1 cellular context compared by ENCODE assay signal in the genomic region with DNA sequence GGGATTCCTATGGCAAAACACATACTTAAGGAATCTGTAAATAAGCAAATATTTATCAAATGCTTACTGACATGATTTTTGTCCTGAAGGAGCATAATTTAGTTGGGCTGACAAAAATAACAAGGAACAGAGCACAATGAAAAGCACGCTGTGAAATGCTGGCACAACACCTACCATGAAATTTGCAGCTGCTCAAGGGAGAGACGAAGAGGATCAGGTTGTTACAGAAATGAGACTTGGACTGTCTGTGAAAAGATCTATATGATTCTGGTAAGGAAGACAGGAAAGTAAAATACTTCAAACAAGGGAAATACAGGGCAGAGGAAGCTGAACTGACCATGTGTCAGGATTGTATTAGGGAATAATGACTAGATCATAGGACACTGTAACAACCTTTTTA.
TF ChIP-seq lines count a peak whose summit lies in the region.

No MANE protein-coding gene starts in this region.

TF ChIP-seq in GM12878, 131 proteins besides CTCF, POLR2A, EP300 and RAD21 (continued from another document):
- TF ChIP-seq, protein P1, sequence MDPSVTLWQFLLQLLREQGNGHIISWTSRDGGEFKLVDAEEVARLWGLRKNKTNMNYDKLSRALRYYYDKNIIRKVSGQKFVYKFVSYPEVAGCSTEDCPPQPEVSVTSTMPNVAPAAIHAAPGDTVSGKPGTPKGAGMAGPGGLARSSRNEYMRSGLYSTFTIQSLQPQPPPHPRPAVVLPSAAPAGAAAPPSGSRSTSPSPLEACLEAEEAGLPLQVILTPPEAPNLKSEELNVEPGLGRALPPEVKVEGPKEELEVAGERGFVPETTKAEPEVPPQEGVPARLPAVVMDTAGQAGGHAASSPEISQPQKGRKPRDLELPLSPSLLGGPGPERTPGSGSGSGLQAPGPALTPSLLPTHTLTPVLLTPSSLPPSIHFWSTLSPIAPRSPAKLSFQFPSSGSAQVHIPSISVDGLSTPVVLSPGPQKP (IDR thresholded peaks at IDR 0.05; ENCODE audit: low read depth, low read length): no peak
- no peak for TF ChIP-seq ZNF384 (IDR thresholded peaks at IDR 0.05; ENCODE audit: borderline replicate concordance, low read depth, low read length)
- TF ChIP-seq, protein P2, sequence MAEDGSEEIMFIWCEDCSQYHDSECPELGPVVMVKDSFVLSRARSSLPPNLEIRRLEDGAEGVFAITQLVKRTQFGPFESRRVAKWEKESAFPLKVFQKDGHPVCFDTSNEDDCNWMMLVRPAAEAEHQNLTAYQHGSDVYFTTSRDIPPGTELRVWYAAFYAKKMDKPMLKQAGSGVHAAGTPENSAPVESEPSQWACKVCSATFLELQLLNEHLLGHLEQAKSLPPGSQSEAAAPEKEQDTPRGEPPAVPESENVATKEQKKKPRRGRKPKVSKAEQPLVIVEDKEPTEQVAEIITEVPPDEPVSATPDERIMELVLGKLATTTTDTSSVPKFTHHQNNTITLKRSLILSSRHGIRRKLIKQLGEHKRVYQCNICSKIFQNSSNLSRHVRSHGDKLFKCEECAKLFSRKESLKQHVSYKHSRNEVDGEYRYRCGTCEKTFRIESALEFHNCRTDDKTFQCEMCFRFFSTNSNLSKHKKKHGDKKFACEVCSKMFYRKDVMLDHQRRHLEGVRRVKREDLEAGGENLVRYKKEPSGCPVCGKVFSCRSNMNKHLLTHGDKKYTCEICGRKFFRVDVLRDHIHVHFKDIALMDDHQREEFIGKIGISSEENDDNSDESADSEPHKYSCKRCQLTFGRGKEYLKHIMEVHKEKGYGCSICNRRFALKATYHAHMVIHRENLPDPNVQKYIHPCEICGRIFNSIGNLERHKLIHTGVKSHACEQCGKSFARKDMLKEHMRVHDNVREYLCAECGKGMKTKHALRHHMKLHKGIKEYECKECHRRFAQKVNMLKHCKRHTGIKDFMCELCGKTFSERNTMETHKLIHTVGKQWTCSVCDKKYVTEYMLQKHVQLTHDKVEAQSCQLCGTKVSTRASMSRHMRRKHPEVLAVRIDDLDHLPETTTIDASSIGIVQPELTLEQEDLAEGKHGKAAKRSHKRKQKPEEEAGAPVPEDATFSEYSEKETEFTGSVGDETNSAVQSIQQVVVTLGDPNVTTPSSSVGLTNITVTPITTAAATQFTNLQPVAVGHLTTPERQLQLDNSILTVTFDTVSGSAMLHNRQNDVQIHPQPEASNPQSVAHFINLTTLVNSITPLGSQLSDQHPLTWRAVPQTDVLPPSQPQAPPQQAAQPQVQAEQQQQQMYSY (CRISPR knock-in tag; IDR thresholded peaks at IDR 0.05): no peak
- TF ChIP-seq KAT2A (conservative IDR thresholded peaks at IDR 0.05; ENCODE audit: control insufficient read depth, low read depth, low read length): no peak
- no peak for TF ChIP-seq ZZZ3 (IDR thresholded peaks at IDR 0.05; ENCODE audit: control insufficient read depth, insufficient read length, low read depth)
- TF ChIP-seq, protein P3, sequence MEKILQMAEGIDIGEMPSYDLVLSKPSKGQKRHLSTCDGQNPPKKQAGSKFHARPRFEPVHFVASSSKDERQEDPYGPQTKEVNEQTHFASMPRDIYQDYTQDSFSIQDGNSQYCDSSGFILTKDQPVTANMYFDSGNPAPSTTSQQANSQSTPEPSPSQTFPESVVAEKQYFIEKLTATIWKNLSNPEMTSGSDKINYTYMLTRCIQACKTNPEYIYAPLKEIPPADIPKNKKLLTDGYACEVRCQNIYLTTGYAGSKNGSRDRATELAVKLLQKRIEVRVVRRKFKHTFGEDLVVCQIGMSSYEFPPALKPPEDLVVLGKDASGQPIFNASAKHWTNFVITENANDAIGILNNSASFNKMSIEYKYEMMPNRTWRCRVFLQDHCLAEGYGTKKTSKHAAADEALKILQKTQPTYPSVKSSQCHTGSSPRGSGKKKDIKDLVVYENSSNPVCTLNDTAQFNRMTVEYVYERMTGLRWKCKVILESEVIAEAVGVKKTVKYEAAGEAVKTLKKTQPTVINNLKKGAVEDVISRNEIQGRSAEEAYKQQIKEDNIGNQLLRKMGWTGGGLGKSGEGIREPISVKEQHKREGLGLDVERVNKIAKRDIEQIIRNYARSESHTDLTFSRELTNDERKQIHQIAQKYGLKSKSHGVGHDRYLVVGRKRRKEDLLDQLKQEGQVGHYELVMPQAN (conservative IDR thresholded peaks at IDR 0.05): no peak
- no peak for TF ChIP-seq EGR1 (IDR thresholded peaks at IDR 0.05; ENCODE audit: borderline replicate concordance in 1 of 2, low read depth in 2 of 2, low read length in 2 of 2)
- TF ChIP-seq, protein P4, sequence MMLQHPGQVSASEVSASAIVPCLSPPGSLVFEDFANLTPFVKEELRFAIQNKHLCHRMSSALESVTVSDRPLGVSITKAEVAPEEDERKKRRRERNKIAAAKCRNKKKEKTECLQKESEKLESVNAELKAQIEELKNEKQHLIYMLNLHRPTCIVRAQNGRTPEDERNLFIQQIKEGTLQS (IDR thresholded peaks at IDR 0.05; ENCODE audit: borderline replicate concordance, extremely low read depth, low read depth, low read length): no peak
- no peak for TF ChIP-seq ATF7 (IDR thresholded peaks at IDR 0.05; ENCODE audit: low read depth)
- TF ChIP-seq, protein P5, sequence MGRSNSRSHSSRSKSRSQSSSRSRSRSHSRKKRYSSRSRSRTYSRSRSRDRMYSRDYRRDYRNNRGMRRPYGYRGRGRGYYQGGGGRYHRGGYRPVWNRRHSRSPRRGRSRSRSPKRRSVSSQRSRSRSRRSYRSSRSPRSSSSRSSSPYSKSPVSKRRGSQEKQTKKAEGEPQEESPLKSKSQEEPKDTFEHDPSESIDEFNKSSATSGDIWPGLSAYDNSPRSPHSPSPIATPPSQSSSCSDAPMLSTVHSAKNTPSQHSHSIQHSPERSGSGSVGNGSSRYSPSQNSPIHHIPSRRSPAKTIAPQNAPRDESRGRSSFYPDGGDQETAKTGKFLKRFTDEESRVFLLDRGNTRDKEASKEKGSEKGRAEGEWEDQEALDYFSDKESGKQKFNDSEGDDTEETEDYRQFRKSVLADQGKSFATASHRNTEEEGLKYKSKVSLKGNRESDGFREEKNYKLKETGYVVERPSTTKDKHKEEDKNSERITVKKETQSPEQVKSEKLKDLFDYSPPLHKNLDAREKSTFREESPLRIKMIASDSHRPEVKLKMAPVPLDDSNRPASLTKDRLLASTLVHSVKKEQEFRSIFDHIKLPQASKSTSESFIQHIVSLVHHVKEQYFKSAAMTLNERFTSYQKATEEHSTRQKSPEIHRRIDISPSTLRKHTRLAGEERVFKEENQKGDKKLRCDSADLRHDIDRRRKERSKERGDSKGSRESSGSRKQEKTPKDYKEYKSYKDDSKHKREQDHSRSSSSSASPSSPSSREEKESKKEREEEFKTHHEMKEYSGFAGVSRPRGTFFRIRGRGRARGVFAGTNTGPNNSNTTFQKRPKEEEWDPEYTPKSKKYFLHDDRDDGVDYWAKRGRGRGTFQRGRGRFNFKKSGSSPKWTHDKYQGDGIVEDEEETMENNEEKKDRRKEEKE (IDR thresholded peaks at IDR 0.05): no peak
- TF ChIP-seq, protein P6, sequence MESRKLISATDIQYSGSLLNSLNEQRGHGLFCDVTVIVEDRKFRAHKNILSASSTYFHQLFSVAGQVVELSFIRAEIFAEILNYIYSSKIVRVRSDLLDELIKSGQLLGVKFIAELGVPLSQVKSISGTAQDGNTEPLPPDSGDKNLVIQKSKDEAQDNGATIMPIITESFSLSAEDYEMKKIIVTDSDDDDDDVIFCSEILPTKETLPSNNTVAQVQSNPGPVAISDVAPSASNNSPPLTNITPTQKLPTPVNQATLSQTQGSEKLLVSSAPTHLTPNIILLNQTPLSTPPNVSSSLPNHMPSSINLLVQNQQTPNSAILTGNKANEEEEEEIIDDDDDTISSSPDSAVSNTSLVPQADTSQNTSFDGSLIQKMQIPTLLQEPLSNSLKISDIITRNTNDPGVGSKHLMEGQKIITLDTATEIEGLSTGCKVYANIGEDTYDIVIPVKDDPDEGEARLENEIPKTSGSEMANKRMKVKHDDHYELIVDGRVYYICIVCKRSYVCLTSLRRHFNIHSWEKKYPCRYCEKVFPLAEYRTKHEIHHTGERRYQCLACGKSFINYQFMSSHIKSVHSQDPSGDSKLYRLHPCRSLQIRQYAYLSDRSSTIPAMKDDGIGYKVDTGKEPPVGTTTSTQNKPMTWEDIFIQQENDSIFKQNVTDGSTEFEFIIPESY (IDR thresholded peaks at IDR 0.05): no peak
- TF ChIP-seq ZNF24 (IDR thresholded peaks at IDR 0.05): no peak
- TF ChIP-seq NFYA (IDR thresholded peaks at IDR 0.05; ENCODE audit: borderline replicate concordance, low read depth, low read length): no peak
